Comparison of ENCODE assay signal across 10 cellular contexts in the genomic region with DNA sequence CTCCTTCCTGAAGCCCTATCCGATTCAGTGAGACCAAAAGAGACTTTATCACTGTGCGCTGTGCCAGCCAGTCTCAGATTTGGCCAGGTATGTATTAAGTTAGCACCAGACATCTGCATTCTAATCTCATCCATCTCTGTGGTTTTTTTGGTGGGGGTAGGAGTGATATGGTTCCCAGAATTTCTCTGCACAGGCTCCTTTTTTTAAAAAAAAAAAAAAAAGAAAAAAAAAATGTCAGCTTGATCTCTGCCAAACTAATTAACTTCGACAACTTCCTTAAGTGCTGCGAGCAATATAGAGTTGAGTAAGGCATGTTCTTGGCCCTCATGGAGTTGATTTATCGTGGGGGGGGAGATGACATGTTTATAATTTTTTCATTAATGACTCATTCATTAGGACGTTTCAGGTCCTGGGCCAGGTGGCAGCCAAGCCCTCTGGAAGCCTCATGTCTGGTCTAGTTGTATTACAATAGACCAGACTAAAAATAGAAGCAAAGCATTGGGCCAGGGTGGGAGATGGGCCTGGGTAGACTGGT. TPM values are rescaled to one million over a fixed set of nuclear protein-coding genes. Genes with fewer than 3 reads are reported as not detected.
DNase-seq lines count a peak whose midpoint lies in the region; ATAC-seq and TF ChIP-seq lines count a peak whose summit lies in the region.
"Had no signal": no experiment of that assay in that cellular context is flagged by ENCODE, and none has a peak within 500 bp of the region (broad histone marks: within the 10 kb centered on the region; RNA-seq: fewer than 3 reads in every experiment).

No MANE protein-coding gene starts in this region.

- H3K9ac ChIP-seq in rectal smooth muscle tissue (ENCODE audit: low read length) (no peak overlapping the region), endodermal cell (ENCODE audit: extremely low read depth, low read length, poor library complexity, severe bottlenecking) (no peak overlapping the region)

- no peak overlapping the region for H3K27ac Mint-ChIP-seq in endodermal cell

- H3K4me3 ChIP-seq in rectal smooth muscle tissue (ENCODE audit: low read length) (no peak overlapping the region), endodermal cell (ENCODE audit: low read length) (no peak overlapping the region)

- H3K27me3 ChIP-seq in rectal smooth muscle tissue (ENCODE audit: control insufficient read depth, insufficient read depth, low read length) (no peaks in the 10 kb centered on the region), endodermal cell (ENCODE audit: control insufficient read depth, insufficient read depth, low read length, poor library complexity, severe bottlenecking) (no peaks in the 10 kb centered on the region)

- peaks cover 9% of the 10 kb centered on the region for H3K9me3 ChIP-seq in endodermal cell (ENCODE audit: control insufficient read depth, low read length)

- no peaks in the 10 kb centered on the region for H3K36me3 Mint-ChIP-seq in endodermal cell (ENCODE audit: low read depth)

- peaks cover 8% of the 10 kb centered on the region for H3K9me3 Mint-ChIP-seq in endodermal cell

- DNase-seq in DMS 273 (lab: John Stamatoyannopoulos, UW; ENCODE audit: unreplicated experiment) (peak; percentile 79), NOMO-1 treated with DMSO at 0.1 percent for 48 hours (lab: John Stamatoyannopoulos, UW; ENCODE audit: unreplicated experiment) (peak; percentile 43), endodermal cell (no peak), NCI-H774 (lab: John Stamatoyannopoulos, UW) (no peak)
- DNase-seq in activated effector memory CD4-positive, alpha-beta T cell treated with Interleukin-2 at 50 U/mL for 16 hours, result no peak
- DNase-seq: mesendoderm, T1000 had no signal

- H3K27ac ChIP-seq in rectal smooth muscle tissue (ENCODE audit: low read depth, low read length), result peak overlapping the region; percentile 18
- H3K27ac ChIP-seq in endodermal cell (ENCODE audit: low read depth, low read length), result no peak overlapping the region

- 97% methylated on average over 6 of the region's 6 CpGs; no CpG with 5 or more reads in 1 of the 2 experiments for whole genome bisulfite sequencing in endodermal cell (ENCODE audit: insufficient coverage in 1 of 2, insufficient read length in 1 of 2), 2 experiments

- H3K4me1 Mint-ChIP-seq in endodermal cell, result peaks cover 28% of the 10 kb centered on the region

- H3K4me1 ChIP-seq in rectal smooth muscle tissue (ENCODE audit: control insufficient read depth, insufficient read depth, low read length) (peaks cover 3% of the 10 kb centered on the region), endodermal cell (ENCODE audit: control insufficient read depth, insufficient read depth, low read length) (no peaks in the 10 kb centered on the region)

- no peak for TF ChIP-seq CTCF in endodermal cell (conservative IDR thresholded peaks at IDR 0.05)

- no peak overlapping the region for H3K4me3 Mint-ChIP-seq in endodermal cell

- H3K27me3 Mint-ChIP-seq in endodermal cell (ENCODE audit: insufficient read depth), result no peaks in the 10 kb centered on the region

- H3K36me3 ChIP-seq in rectal smooth muscle tissue (ENCODE audit: control insufficient read depth, insufficient read depth, low read length) (no peaks in the 10 kb centered on the region), endodermal cell (ENCODE audit: control insufficient read depth, insufficient read depth, low read length) (no peaks in the 10 kb centered on the region)

- peak; percentile 76 for ATAC-seq in esophagus mucosa
- ATAC-seq in GM21515 (IDR thresholded peaks at IDR 0.05; ENCODE audit: unreplicated experiment), result no peak

RNA-seq across cellular contexts. Expression of a gene that starts 12.9 kb away (rescaled TPM):
- total RNA-seq in esophagus mucosa, result 23.6 TPM
- 10 to 100 TPM in 1 of 2 donors, 1 to 10 TPM in 1; 7.2 to 11.4 TPM for total RNA-seq in endodermal cell
- 14.2 TPM for polyA plus RNA-seq in endodermal cell (2013, experiment 1 of 2)
- 15.4 TPM for polyA plus RNA-seq in endodermal cell (2013, experiment 2 of 2)

Comparison
In these comparisons a context has a peak if more than half of its experiments do, and no peak if none do; other contexts are left out.
1. DNase-seq: peak in DMS 273 (single experiment) and NOMO-1 treated with DMSO at 0.1 percent for 48 hours (single experiment); none in endodermal cell (single experiment), activated effector memory CD4-positive, alpha-beta T cell treated with Interleukin-2 at 50 U/mL for 16 hours (single experiment) and NCI-H774 (single experiment).